In genomic region chr19:3179739-3180293, GRCh38 we compare ENCODE assay signal across 10 cellular contexts. TPM values are rescaled to one million over a fixed set of nuclear protein-coding genes. Genes with fewer than 3 reads are reported as not detected.
DNase-seq lines count a peak whose midpoint lies in the region; FAIRE-seq and TF ChIP-seq lines count a peak whose summit lies in the region.
"Had no signal": no experiment of that assay in that cellular context is flagged by ENCODE, and none has a peak within 500 bp of the region (broad histone marks: within the 10 kb centered on the region; RNA-seq: fewer than 3 reads in every experiment).

No MANE protein-coding gene starts in this region.

- no peak overlapping the region for H3K18ac ChIP-seq in H9 (ENCODE audit: insufficient read length, low read depth, low read length)

- no peaks in the 10 kb centered on the region for H3K36me3 Mint-ChIP-seq in H9 (ENCODE audit: insufficient read depth in 1 of 3, low read depth in 3 of 3)
- H3K36me3 Mint-ChIP-seq in activated CD4-positive, alpha-beta memory T cell treated with anti-CD3 and anti-CD28 coated beads for 36 hours, result peaks cover 26% of the 10 kb centered on the region
- H3K36me3 Mint-ChIP-seq in stimulated activated naive CD8-positive, alpha-beta T cell treated with anti-CD3 and anti-CD28 coated beads, Interleukin-15, Interleukin-2, amounts not matched to agents 100 ng/mL and 50 ng/mL, for 24 hours (ENCODE audit: low read depth), result peaks cover 11% of the 10 kb centered on the region
- H3K36me3 Mint-ChIP-seq: mesothelial cell of epicardium had no signal

- H2BK15ac ChIP-seq in H9 (ENCODE audit: low read depth, low read length), result no peak overlapping the region

- CTCF ChIA-PET in activated CD4-positive, alpha-beta memory T cell treated with anti-CD3 and anti-CD28 coated beads for 36 hours (lab: Charles Lee), result interaction anchor here (0.6 kb wide), 1 partner anchor 27 kb away, joined by 3 read pairs; no protein-coding TSS in a partner anchor

- no peak overlapping the region for H2AFZ ChIP-seq in H9 (ENCODE audit: low read length)
- no peak overlapping the region for H2AFZ ChIP-seq in GM23248

- H4K91ac ChIP-seq in H9 (ENCODE audit: insufficient read length, low read depth, low read length), result no peak overlapping the region

- no peaks in the 10 kb centered on the region for H4K20me1 ChIP-seq in H9 (ENCODE audit: control insufficient read depth, insufficient read depth, insufficient read length)
- H4K20me1 ChIP-seq in GM23248 (ENCODE audit: insufficient read depth), result no peaks in the 10 kb centered on the region

- peaks cover 2 to 3% of the 10 kb centered on the region in 2 experiments; a peak in 1 of 4 replicates for H3K4me1 Mint-ChIP-seq in H9
- peaks cover 44% of the 10 kb centered on the region for H3K4me1 Mint-ChIP-seq in activated CD4-positive, alpha-beta memory T cell treated with anti-CD3 and anti-CD28 coated beads for 36 hours (ENCODE audit: low read depth)
- peaks cover 56% of the 10 kb centered on the region for H3K4me1 Mint-ChIP-seq in stimulated activated naive CD8-positive, alpha-beta T cell treated with anti-CD3 and anti-CD28 coated beads, Interleukin-15, Interleukin-2, amounts not matched to agents 100 ng/mL and 50 ng/mL, for 24 hours (ENCODE audit: low read depth)
- H3K4me1 Mint-ChIP-seq: mesothelial cell of epicardium had no signal

- no CpG with 5 or more reads among the region's 31 CpGs for WGBS in H9 (ENCODE audit: extremely low coverage, insufficient read length, low lambda C conversion rate)
- WGBS in GM23248 (ENCODE audit: low coverage in 1 of 2, low lambda C conversion rate in 2 of 2, missing lambda C conversion rate in 2 of 2), 2 experiments, result 92 to 93% methylated on average over 30 to 31 of the region's 31 CpGs

- no peaks in the 10 kb centered on the region for H3K4me1 ChIP-seq in H9 (ENCODE audit: insufficient read depth, low read length)
- H3K4me1 ChIP-seq in kidney (ENCODE audit: control insufficient read depth in 1 of 2, insufficient read depth in 1 of 2, low read depth in 1 of 2, low read length in 2 of 2), result no peaks in the 10 kb centered on the region
- peaks cover 14% of the 10 kb centered on the region for H3K4me1 ChIP-seq in GM23248 (ENCODE audit: insufficient read depth)

- no peak overlapping the region for H2BK20ac ChIP-seq in H9 (ENCODE audit: low read depth, low read length, poor library complexity, severe bottlenecking)

- H3K27ac ChIP-seq in H9 (ENCODE audit: insufficient read length, low read depth, low read length), result no peak overlapping the region
- H3K27ac ChIP-seq in kidney (ENCODE audit: low read depth in 2 of 2, low read length in 2 of 2), result no peak overlapping the region
- H3K27ac ChIP-seq in GM23248, result no peak overlapping the region

- H3K9me2 ChIP-seq in GM23248 (ENCODE audit: insufficient read depth), result no peaks in the 10 kb centered on the region

- H3K27me3 Mint-ChIP-seq in H9 (ENCODE audit: low read depth), result peaks cover 4% of the 10 kb centered on the region
- H3K27me3 Mint-ChIP-seq in activated CD4-positive, alpha-beta memory T cell treated with anti-CD3 and anti-CD28 coated beads for 36 hours, result no peaks in the 10 kb centered on the region
- H3K27me3 Mint-ChIP-seq in stimulated activated naive CD8-positive, alpha-beta T cell treated with anti-CD3 and anti-CD28 coated beads, Interleukin-15, Interleukin-2, amounts not matched to agents 100 ng/mL and 50 ng/mL, for 24 hours, result no peaks in the 10 kb centered on the region

- DNase-seq in H9 (peak; percentile 23), kidney (peak; percentile 72), NCI-H128 (lab: John Stamatoyannopoulos, UW; ENCODE audit: unreplicated experiment) (no peak), anterior cingulate cortex (lab: John Stamatoyannopoulos, UW) (no peak), GM23248 (no peak), midbrain (lab: John Stamatoyannopoulos, UW) (no peak)
- DNase-seq in activated CD4-positive, alpha-beta memory T cell treated with anti-CD3 and anti-CD28 coated beads for 36 hours, result peak; percentile 69

- H3T11ph ChIP-seq in H9 (ENCODE audit: low read length), result no peak overlapping the region

- no peak overlapping the region for H3K23ac ChIP-seq in H9 (ENCODE audit: insufficient read length, low read depth, low read length)

- H3K4me3 ChIP-seq in kidney (ENCODE audit: low read length in 2 of 2) (no peak overlapping the region), GM23248 (no peak overlapping the region)

- H3K79me2 ChIP-seq in H9 (ENCODE audit: insufficient read depth, low read length) (no peaks in the 10 kb centered on the region), GM23248 (ENCODE audit: insufficient read depth) (no peaks in the 10 kb centered on the region)

- no peaks in the 10 kb centered on the region for H3F3A ChIP-seq in GM23248 (ENCODE audit: insufficient read depth)

- H3K9ac ChIP-seq in H9 (ENCODE audit: extremely low read depth, insufficient read length, low read length), result no peak overlapping the region
- no peak overlapping the region for H3K9ac ChIP-seq in kidney (ENCODE audit: low read length in 2 of 2)
- H3K9ac ChIP-seq in GM23248, result no peak overlapping the region

- H3K27me3 ChIP-seq in H9 (ENCODE audit: insufficient read depth, low read length) (no peaks in the 10 kb centered on the region), GM23248 (replicated peaks; ENCODE audit: insufficient read depth) (no peaks in the 10 kb centered on the region)

- no peak overlapping the region for H3K4me2 ChIP-seq in H9 (ENCODE audit: insufficient read depth, insufficient read length, low read length)
- H3K4me2 ChIP-seq in GM23248 (ENCODE audit: unreplicated experiment), result no peak overlapping the region

- H3K14ac ChIP-seq in H9 (ENCODE audit: insufficient read depth, low read length), result no peak overlapping the region

- H3K4ac ChIP-seq in H9 (ENCODE audit: low read depth, low read length), result no peak overlapping the region

- no peaks in the 10 kb centered on the region for H3K36me3 ChIP-seq in kidney (ENCODE audit: control insufficient read depth in 1 of 2, insufficient read depth in 2 of 2, low read length in 2 of 2)
- no peaks in the 10 kb centered on the region for H3K36me3 ChIP-seq in GM23248 (ENCODE audit: low read depth)

- H3K23me2 ChIP-seq in H9 (ENCODE audit: insufficient read length, low read depth, low read length, poor library complexity, severe bottlenecking), result peaks cover under 1% of the 10 kb centered on the region

- no peak overlapping the region for H2BK5ac ChIP-seq in H9 (ENCODE audit: insufficient read length, low read length)

- intact Hi-C loops in activated CD4-positive, alpha-beta memory T cell treated with anti-CD3 and anti-CD28 coated beads for 36 hours (cut with micrococcal nuclease), result loop anchor here (2.0 kb wide), 1 partner anchor 47 kb away; no protein-coding TSS in a partner anchor
- intact Hi-C loops in kidney (cut with DNase I), result no loop called here

- H4K8ac ChIP-seq in H9 (replicated peaks; ENCODE audit: insufficient read length, low read depth, low read length), result no peak overlapping the region

- H3K9me3 ChIP-seq in H9 (ENCODE audit: control insufficient read depth, low read depth, low read length) (no peaks in the 10 kb centered on the region), kidney (ENCODE audit: control insufficient read depth in 1 of 2, low read length in 2 of 2) (no peaks in the 10 kb centered on the region), GM23248 (ENCODE audit: low read depth) (no peaks in the 10 kb centered on the region)

- POLR2A ChIA-PET in activated CD4-positive, alpha-beta memory T cell treated with anti-CD3 and anti-CD28 coated beads for 36 hours (lab: Charles Lee), result no interaction called here

- H2AK5ac ChIP-seq in H9 (ENCODE audit: insufficient read length, low read length), result no peak overlapping the region

- no peak overlapping the region for H2BK120ac ChIP-seq in H9 (ENCODE audit: low read depth, low read length, poor library complexity, severe bottlenecking)

- no peak overlapping the region for H3K27ac Mint-ChIP-seq in H9
- peak overlapping the region; percentile 97 for H3K27ac Mint-ChIP-seq in activated CD4-positive, alpha-beta memory T cell treated with anti-CD3 and anti-CD28 coated beads for 36 hours
- peak overlapping the region; percentile 95 for H3K27ac Mint-ChIP-seq in stimulated activated naive CD8-positive, alpha-beta T cell treated with anti-CD3 and anti-CD28 coated beads, Interleukin-15, Interleukin-2, amounts not matched to agents 100 ng/mL and 50 ng/mL, for 24 hours
- H3K27ac Mint-ChIP-seq: mesothelial cell of epicardium had no signal

- H4K5ac ChIP-seq in H9 (ENCODE audit: insufficient read length, low read depth, low read length), result no peak overlapping the region

- in situ Hi-C loops in GM23248 (cut with MboI), result no loop called here

- H3K79me1 ChIP-seq in H9 (ENCODE audit: insufficient read depth, low read depth, low read length, poor library complexity, severe bottlenecking), result no peaks in the 10 kb centered on the region

- no peak overlapping the region for H2BK12ac ChIP-seq in H9 (ENCODE audit: insufficient read length, low read depth, low read length)

- no peak overlapping the region for H3K56ac ChIP-seq in H9 (ENCODE audit: insufficient read length, low read depth, low read length)

- no peak for TF ChIP-seq CTCF in H9 (conservative IDR thresholded peaks at IDR 0.05)
- no peak for TF ChIP-seq CTCF in kidney (IDR thresholded peaks at IDR 0.05; ENCODE audit: borderline replicate concordance, extremely low read depth, insufficient read depth)

- no peak for FAIRE-seq in kidney (lab: Jason Lieb, UNC)

- H3K4me3 Mint-ChIP-seq in H9, result no peak overlapping the region
- H3K4me3 Mint-ChIP-seq in activated CD4-positive, alpha-beta memory T cell treated with anti-CD3 and anti-CD28 coated beads for 36 hours, result peak overlapping the region; percentile 98
- peak overlapping the region; percentile 99 for H3K4me3 Mint-ChIP-seq in stimulated activated naive CD8-positive, alpha-beta T cell treated with anti-CD3 and anti-CD28 coated beads, Interleukin-15, Interleukin-2, amounts not matched to agents 100 ng/mL and 50 ng/mL, for 24 hours
- H3K4me3 Mint-ChIP-seq: mesothelial cell of epicardium had no signal

- H3K9me3 Mint-ChIP-seq in H9, result no peaks in the 10 kb centered on the region
- no peaks in the 10 kb centered on the region for H3K9me3 Mint-ChIP-seq in activated CD4-positive, alpha-beta memory T cell treated with anti-CD3 and anti-CD28 coated beads for 36 hours
- H3K9me3 Mint-ChIP-seq in stimulated activated naive CD8-positive, alpha-beta T cell treated with anti-CD3 and anti-CD28 coated beads, Interleukin-15, Interleukin-2, amounts not matched to agents 100 ng/mL and 50 ng/mL, for 24 hours, result no peaks in the 10 kb centered on the region
- H3K9me3 Mint-ChIP-seq: mesothelial cell of epicardium had no signal

RNA-seq across cellular contexts. Expression of gene S1PR4, which starts 1.2 kb away (rescaled TPM):
- not detected in 2 replicates for total RNA-seq in H9 (2021)
- total RNA-seq in activated CD4-positive, alpha-beta memory T cell treated with anti-CD3 and anti-CD28 coated beads for 36 hours, result 10 to 100 TPM; 32.7 to 34.0 TPM
- total RNA-seq in kidney, result 5.1 TPM
- polyA plus RNA-seq in kidney (ENCODE audit: insufficient read depth, low read depth, low replicate concordance), result 0.67 TPM
- not detected in 2 replicates for total RNA-seq in GM23248 (2014; rRNA removed; shearing (Covaris generic))
- not detected in 2 replicates for polyA plus RNA-seq in GM23248 (2016; fragmentation: Nextera tagmentation; extraction: Ambion mirVana)
- total RNA-seq: epithelial cell of proximal tubule, mesothelial cell of epicardium had no signal

RNA-seq across cellular contexts. Expression of gene NCLN, which starts 5.9 kb away (rescaled TPM):
- total RNA-seq in H9 (2021), result 94.8 and 100 TPM in 2 replicates
- 10 to 100 TPM; 47.0 to 50.9 TPM for total RNA-seq in activated CD4-positive, alpha-beta memory T cell treated with anti-CD3 and anti-CD28 coated beads for 36 hours
- total RNA-seq in kidney, result 43.3 TPM
- 63.2 TPM for polyA plus RNA-seq in kidney (ENCODE audit: insufficient read depth, low read depth, low replicate concordance)
- total RNA-seq in GM23248 (2014; rRNA removed; shearing (Covaris generic)), result 73.0 and 76.5 TPM in 2 replicates
- polyA plus RNA-seq in GM23248 (2016; fragmentation: Nextera tagmentation; extraction: Ambion mirVana), result 84.8 and 91.3 TPM in 2 replicates

RNA-seq across cellular contexts. Expression of gene GNA15, which starts 44.0 kb away (rescaled TPM):
- total RNA-seq in H9 (2021), result 0.20 TPM in 1 of 2 replicates, not detected in the other
- 10 to 100 TPM; 78.4 to 79.5 TPM for total RNA-seq in activated CD4-positive, alpha-beta memory T cell treated with anti-CD3 and anti-CD28 coated beads for 36 hours
- 8.7 TPM for total RNA-seq in kidney
- 1.7 TPM for polyA plus RNA-seq in kidney (ENCODE audit: insufficient read depth, low read depth, low replicate concordance)
- not detected in 2 replicates for total RNA-seq in GM23248 (2014; rRNA removed; shearing (Covaris generic))
- polyA plus RNA-seq in GM23248 (2016; fragmentation: Nextera tagmentation; extraction: Ambion mirVana), result not detected in 2 replicates

RNA-seq across cellular contexts. Expression of gene CELF5, which starts 44.6 kb away (rescaled TPM):
- total RNA-seq in H9 (2021), result 4.8 TPM in 2 replicates
- total RNA-seq in activated CD4-positive, alpha-beta memory T cell treated with anti-CD3 and anti-CD28 coated beads for 36 hours, result under 1 TPM in 1 of 2 experiments, not detected in 1; 0.14 TPM
- total RNA-seq in kidney, result 0.38 TPM
- polyA plus RNA-seq in kidney (ENCODE audit: insufficient read depth, low read depth, low replicate concordance), result 0.15 TPM
- 1.1 TPM in 1 of 2 replicates, not detected in the other for total RNA-seq in GM23248 (2014; rRNA removed; shearing (Covaris generic))
- polyA plus RNA-seq in GM23248 (2016; fragmentation: Nextera tagmentation; extraction: Ambion mirVana), result 0.24 TPM in 1 of 2 replicates, not detected in the other
- total RNA-seq: epithelial cell of proximal tubule had no signal

Comparison
In these comparisons a context has a peak if more than half of its experiments do, and no peak if none do; other contexts are left out.
1. DNase-seq: peak in H9 (single experiment), activated CD4-positive, alpha-beta memory T cell treated with anti-CD3 and anti-CD28 coated beads for 36 hours (single experiment) and kidney (single experiment); none in NCI-H128 (single experiment), anterior cingulate cortex (0 of 58), GM23248 (single experiment) and midbrain (single experiment).
2. H3K27ac Mint-ChIP-seq: peak in activated CD4-positive, alpha-beta memory T cell treated with anti-CD3 and anti-CD28 coated beads for 36 hours (single experiment) and stimulated activated naive CD8-positive, alpha-beta T cell treated with anti-CD3 and anti-CD28 coated beads, Interleukin-15, Interleukin-2, amounts not matched to agents 100 ng/mL and 50 ng/mL, for 24 hours (single experiment); none in H9 (0 of 3).
3. H3K4me3 Mint-ChIP-seq: peak in activated CD4-positive, alpha-beta memory T cell treated with anti-CD3 and anti-CD28 coated beads for 36 hours (single experiment) and stimulated activated naive CD8-positive, alpha-beta T cell treated with anti-CD3 and anti-CD28 coated beads, Interleukin-15, Interleukin-2, amounts not matched to agents 100 ng/mL and 50 ng/mL, for 24 hours (single experiment); none in H9 (0 of 2).